ENCODE assay signal across 27 cellular contexts in the genomic region with DNA sequence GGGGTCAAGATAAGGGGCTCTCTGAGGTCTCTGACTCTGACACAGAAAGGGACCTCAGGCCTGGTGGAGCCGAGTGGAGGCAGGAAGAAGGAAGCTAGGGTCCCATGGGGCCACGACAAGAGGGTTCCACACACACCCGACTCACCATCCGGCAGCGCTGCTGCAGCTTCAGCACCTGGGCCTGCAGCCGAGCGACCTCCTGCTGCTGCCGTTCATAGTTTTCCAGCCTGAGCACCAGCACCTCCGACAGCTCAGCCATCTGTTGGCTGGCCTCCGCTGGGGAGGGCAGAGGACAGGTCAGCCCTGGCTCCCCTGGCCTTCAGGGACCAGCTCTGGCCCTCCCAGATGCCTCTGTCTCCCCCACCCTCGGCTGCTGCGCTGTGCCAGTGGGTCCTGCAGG. TPM values are rescaled to one million over a fixed set of nuclear protein-coding genes. Genes with fewer than 3 reads are reported as not detected.
DNase-seq lines count a peak whose midpoint lies in the region; TF ChIP-seq lines count a peak whose summit lies in the region.
"Had no signal": no experiment of that assay in that cellular context is flagged by ENCODE, and none has a peak within 500 bp of the region (broad histone marks: within the 10 kb centered on the region; RNA-seq: fewer than 3 reads in every experiment).

No MANE protein-coding gene starts in this region.

- H2BK12ac ChIP-seq in neuronal stem cell (ENCODE audit: low read length) = no peak overlapping the region

- TF ChIP-seq CTCF in WERI-Rb-1 (IDR thresholded peaks at IDR 0.05; ENCODE audit: low read depth, low read length) = no peak

- peak overlapping the region; percentile 4 for H3K14ac ChIP-seq in neuronal stem cell (ENCODE audit: low read length)

- H3K27ac ChIP-seq in WERI-Rb-1 (peak overlapping the region; percentile 67), neuronal stem cell (replicated peaks; ENCODE audit: low read length) (no peak overlapping the region)

- no peak overlapping the region for H3K23ac ChIP-seq in neuronal stem cell (ENCODE audit: low read depth, low read length, poor library complexity)

- no peak overlapping the region for H2BK5ac ChIP-seq in neuronal stem cell (ENCODE audit: low read length)

- H3K36me3 ChIP-seq in H7 (replicated peaks; ENCODE audit: control insufficient read depth, insufficient read depth, low read length) (no peaks in the 10 kb centered on the region), WERI-Rb-1 (peaks cover 19% of the 10 kb centered on the region), neuronal stem cell (replicated peaks in 1 of 2; ENCODE audit: control insufficient read depth in 2 of 2, insufficient read depth in 2 of 2, low read length in 2 of 2) (no peaks in the 10 kb centered on the region)
- H3K36me3 ChIP-seq: HAP-1 had no signal

- peaks cover 22% of the 10 kb centered on the region for H3K27me3 ChIP-seq in H7 (ENCODE audit: control insufficient read depth, insufficient read depth, low read length)
- peaks cover 1% of the 10 kb centered on the region for H3K27me3 ChIP-seq in WERI-Rb-1 (ENCODE audit: insufficient read depth, low read depth, severe bottlenecking)
- peaks cover 0 to 10% (median 0%) of the 10 kb centered on the region in 3 experiments for H3K27me3 ChIP-seq in neuronal stem cell (ENCODE audit: control insufficient read depth in 3 of 3, insufficient read depth in 3 of 3, low read depth in 1 of 3, low read length in 3 of 3)

- H3K79me1 ChIP-seq in neuronal stem cell (ENCODE audit: low read depth, low read length) = no peaks in the 10 kb centered on the region

- no peak overlapping the region for H3K4ac ChIP-seq in neuronal stem cell (ENCODE audit: low read length)

- no peaks in the 10 kb centered on the region for H3K4me1 ChIP-seq in neuronal stem cell (ENCODE audit: control insufficient read depth in 2 of 2, insufficient read depth in 1 of 2, low read depth in 1 of 2, low read length in 2 of 2)
- H3K4me1 ChIP-seq: HAP-1 had no signal

- no peak overlapping the region for H3K4me2 ChIP-seq in neuronal stem cell (ENCODE audit: insufficient read depth, low read length, poor library complexity, severe bottlenecking)
- H3K4me2 ChIP-seq: GM23338 had no signal

- H3K18ac ChIP-seq in neuronal stem cell (ENCODE audit: low read length) = peak overlapping the region; percentile 20

- H4K8ac ChIP-seq in neuronal stem cell (ENCODE audit: low read depth, low read length) = no peak overlapping the region

- no peak overlapping the region for H3K9ac ChIP-seq in neuronal stem cell (ENCODE audit: low read depth, low read length, poor library complexity)

- H3K4me3 ChIP-seq in H7 (ENCODE audit: insufficient read depth, low read depth, low read length) (no peak overlapping the region), WERI-Rb-1 (ENCODE audit: low read depth, low read length) (no peak overlapping the region), neuronal stem cell (ENCODE audit: low read length in 2 of 2) (peak overlapping the region in 1 of 2 donors; percentile 60)
- H3K4me3 ChIP-seq: GM23338, HAP-1 had no signal

- H2BK120ac ChIP-seq in neuronal stem cell (ENCODE audit: low read depth, low read length) = no peak overlapping the region

- H2AFZ ChIP-seq in neuronal stem cell (ENCODE audit: low read length) = no peak overlapping the region
- H2AFZ ChIP-seq: GM23338 had no signal

- peak; percentile 25 for DNase-seq in NCI-H146 (lab: John Stamatoyannopoulos, UW)
- DNase-seq in NCI-H146 treated with DMSO at 0.1 percent for 48 hours (lab: John Stamatoyannopoulos, UW; ENCODE audit: unreplicated experiment) = no peak
- DNase-seq in H7 = peak; percentile 38
- DNase-seq in WERI-Rb-1 = peak; percentile 63
- no peak for DNase-seq in neuronal stem cell (ENCODE audit: low spot score)
- DNase-seq in HT-29 (ENCODE audit: low spot score) = no peak
- no peak for DNase-seq in T-helper 1 cell
- no peak for DNase-seq in occipital lobe (lab: John Stamatoyannopoulos, UW)
- DNase-seq: 8988T; ACHN; CD4-positive, alpha-beta T cell; COR-L47; DMS53; HFFc6; Kasumi-1; NCI-H1105; NCI-H1694 treated with DMSO at 0.1 percent for 48 hours; NCI-H2081; NCI-H446 treated with DMSO at 0.1 percent for 48 hours; NCI-H526; NCI-H82; SHP77 treated with DMSO at 0.1 percent for 48 hours had no signal

- WGBS in neuronal stem cell (ENCODE audit: extremely low coverage in 2 of 2, insufficient read length in 2 of 2, insufficient replicate concordance in 1 of 2), 2 donors = no CpG with 5 or more reads among the region's 12 CpGs

- H2BK15ac ChIP-seq in neuronal stem cell (ENCODE audit: low read length) = no peak overlapping the region

- no peak overlapping the region for H4K91ac ChIP-seq in neuronal stem cell (ENCODE audit: low read depth, low read length, poor library complexity)

- H2AK5ac ChIP-seq in neuronal stem cell (ENCODE audit: low read depth, low read length) = peak overlapping the region; percentile 91

- no peaks in the 10 kb centered on the region for H3K9me3 ChIP-seq in WERI-Rb-1 (ENCODE audit: severe bottlenecking)
- no peaks in the 10 kb centered on the region for H3K9me3 ChIP-seq in neuronal stem cell (replicated peaks in 1 of 2; ENCODE audit: control insufficient read depth in 2 of 2, insufficient read depth in 1 of 2, low read depth in 1 of 2, low read length in 2 of 2)
- H3K9me3 ChIP-seq: HAP-1 had no signal

RNA-seq across cellular contexts. Expression of a gene that starts 6.4 kb away (rescaled TPM):
- total RNA-seq in H7 (2014; rRNA removed; shearing (Covaris generic)) = 0.28 and 0.48 TPM in 2 replicates
- polyA plus RNA-seq in neuronal stem cell (2013, experiment 1 of 2) = 1.5 TPM
- 1.5 TPM for polyA plus RNA-seq in neuronal stem cell (2013, experiment 2 of 2)
- not detected in 2 replicates for total RNA-seq in HT-29 (2014; rRNA removed; shearing (Covaris generic))
- total RNA-seq in occipital lobe = 0.16 TPM

RNA-seq across cellular contexts. Expression of a gene that starts 15.9 kb away (rescaled TPM):
- total RNA-seq in H7 (2014; rRNA removed; shearing (Covaris generic)) = not detected in 2 replicates
- not detected for polyA plus RNA-seq in neuronal stem cell (2013, experiment 1 of 2)
- polyA plus RNA-seq in neuronal stem cell (2013, experiment 2 of 2) = not detected
- total RNA-seq in HT-29 (2014; rRNA removed; shearing (Covaris generic)) = not detected in 2 replicates
- not detected for total RNA-seq in occipital lobe
- total RNA-seq: CD4-positive, alpha-beta T cell; GM23338; HFFc6; M059J; T-helper 1 cell treated with Interleukin-12 subunit alpha and Interleukin-12 subunit beta and Interleukin-4 antibody, amounts not matched to agents 30 ng/mL and 1 ng/mL, for 36 hours had no signal
- polyA plus RNA-seq: BJ, GM23338 had no signal

RNA-seq across cellular contexts. Expression of a gene that starts 39.4 kb away (rescaled TPM):
- total RNA-seq in H7 (2014; rRNA removed; shearing (Covaris generic)) = 62.6 and 74.3 TPM in 2 replicates
- polyA plus RNA-seq in neuronal stem cell (2013, experiment 1 of 2) = 353 TPM
- polyA plus RNA-seq in neuronal stem cell (2013, experiment 2 of 2) = 340 TPM
- 81.6 and 91.6 TPM in 2 replicates for total RNA-seq in HT-29 (2014; rRNA removed; shearing (Covaris generic))
- total RNA-seq in occipital lobe = 95.5 TPM

RNA-seq across cellular contexts. Expression of a gene that starts 58.5 kb away (rescaled TPM):
- 58.4 and 68.5 TPM in 2 replicates for total RNA-seq in H7 (2014; rRNA removed; shearing (Covaris generic))
- polyA plus RNA-seq in neuronal stem cell (2013, experiment 1 of 2) = 55.6 TPM
- polyA plus RNA-seq in neuronal stem cell (2013, experiment 2 of 2) = 57.2 TPM
- 477 and 498 TPM in 2 replicates for total RNA-seq in HT-29 (2014; rRNA removed; shearing (Covaris generic))
- total RNA-seq in occipital lobe = 37.4 TPM

Comparison
In these comparisons a context has a peak if more than half of its experiments do, and no peak if none do; other contexts are left out.
1. DNase-seq: peak in NCI-H146 (single experiment), H7 (single experiment) and WERI-Rb-1 (single experiment); none in NCI-H146 treated with DMSO at 0.1 percent for 48 hours (single experiment), neuronal stem cell (single experiment), HT-29 (single experiment), T-helper 1 cell (0 of 5) and occipital lobe (single experiment).